24 cellular contexts compared by ENCODE assay signal in genomic region chr10:122050316-122050715, GRCh38.
"Had no signal": no experiment of that assay in that cellular context is flagged by ENCODE, and none has a peak within 500 bp of the region (broad histone marks: within the 10 kb centered on the region; RNA-seq: fewer than 3 reads in every experiment).

No MANE protein-coding gene starts in this region.

- DNase-seq: activated CD4-positive, alpha-beta T cell treated with anti-CD3 and anti-CD28 coated beads for 48 hours; activated CD8-positive, alpha-beta memory T cell treated with anti-CD3 and anti-CD28 coated beads, Interleukin-2, amount 50 U/mL, for 4 hours; activated CD8-positive, alpha-beta T cell treated with anti-CD3 and anti-CD28 coated beads, Interleukin-2, amount 10 ng/mL, durations not matched to agents 7 days and 5 days; activated gamma-delta T cell; activated T-cell treated with anti-CD3 and anti-CD28 coated beads, Interleukin-2, amount 50 U/mL, for 72 hours; amniotic stem cell; central memory CD4-positive, alpha-beta T cell; effector CD8-positive, alpha-beta T cell; foreskin fibroblast; immature natural killer cell; left cardiac atrium; lower lobe of right lung; naive thymus-derived CD8-positive, alpha-beta T cell; right lobe of liver; stimulated activated CD4-positive, alpha-beta T cell treated with anti-CD3 and anti-CD28 coated beads, Interleukin-12 subunit alpha, Interleukin-12 subunit beta, amount 100 ng/mL, for 4 hours; stimulated activated CD4-positive, alpha-beta T cell treated with anti-CD3 and anti-CD28 coated beads, Interleukin-2, amount 100 ng/mL, for 24 hours had no signal

- H3K27ac Mint-ChIP-seq: activated CD8-positive, alpha-beta T cell treated with anti-CD3 and anti-CD28 coated beads, Interleukin-2, amount 10 ng/mL, durations not matched to agents 7 days and 5 days; activated naive CD4-positive, alpha-beta T cell treated with anti-CD3 and anti-CD28 coated beads, Interleukin-2, amount 50 U/mL, for 72 hours; activated T-cell treated with anti-CD3 and anti-CD28 coated beads, Interleukin-2, amount 50 U/mL, for 72 hours; immature natural killer cell; mesothelial cell of epicardium; naive thymus-derived CD8-positive, alpha-beta T cell had no signal

- H3K36me3 Mint-ChIP-seq: activated naive CD4-positive, alpha-beta T cell treated with anti-CD3 and anti-CD28 coated beads, Interleukin-2, amount 50 U/mL, for 72 hours; immature natural killer cell; mesothelial cell of epicardium; WTC11 had no signal

- H3K36me3 ChIP-seq: lower lobe of right lung, neutrophil, right lobe of liver, vagina had no signal

- H3K27me3 ChIP-seq: right lobe of liver, vagina had no signal

- H3K9me3 ChIP-seq: lower lobe of right lung, neutrophil, right lobe of liver, vagina had no signal

- H3K4me1 Mint-ChIP-seq: immature natural killer cell; naive thymus-derived CD8-positive, alpha-beta T cell had no signal

- H3K4me3 Mint-ChIP-seq: activated CD8-positive, alpha-beta T cell treated with anti-CD3 and anti-CD28 coated beads, Interleukin-2, amount 10 ng/mL, durations not matched to agents 7 days and 5 days; activated T-cell treated with anti-CD3 and anti-CD28 coated beads, Interleukin-2, amount 50 U/mL, for 72 hours; immature natural killer cell; mesothelial cell of epicardium; naive thymus-derived CD8-positive, alpha-beta T cell; WTC11 had no signal

- H3K4me1 ChIP-seq: right lobe of liver had no signal

- H3K4me3 ChIP-seq: coronary artery, lower lobe of right lung, right lobe of liver, vagina had no signal

- H3K27ac ChIP-seq: lower lobe of right lung, neutrophil, right lobe of liver had no signal

- FAIRE-seq: endothelial cell of umbilical vein, TTC549 had no signal

- ATAC-seq: activated CD8-positive, alpha-beta T cell treated with anti-CD3 and anti-CD28 coated beads, Interleukin-2, amount 10 ng/mL, durations not matched to agents 7 days and 5 days; activated naive CD4-positive, alpha-beta T cell treated with anti-CD3 and anti-CD28 coated beads, Interleukin-2, amount 50 U/mL, for 72 hours; activated T-cell treated with anti-CD3 and anti-CD28 coated beads, Interleukin-2, amount 50 U/mL, for 72 hours; left cardiac atrium; lower lobe of right lung; naive thymus-derived CD8-positive, alpha-beta T cell; right lobe of liver; WTC11 had no signal

- H3K9me3 Mint-ChIP-seq: activated naive CD4-positive, alpha-beta T cell treated with anti-CD3 and anti-CD28 coated beads, Interleukin-2, amount 50 U/mL, for 72 hours; immature natural killer cell; WTC11 had no signal
